22 cellular contexts compared by ENCODE assay signal in genomic region chr10:11344550-11344949, GRCh38.
A peak's percentile ranks its signal among the peaks of the same experiment; 100 is the strongest.
DNase-seq lines count a peak whose midpoint lies in the region; ATAC-seq and TF ChIP-seq lines count a peak whose summit lies in the region.
"Had no signal": no experiment of that assay in that cellular context is flagged by ENCODE, and none has a peak within 500 bp of the region (broad histone marks: within the 10 kb centered on the region; RNA-seq: fewer than 3 reads in every experiment).

No MANE protein-coding gene starts in this region.

- H2BK120ac ChIP-seq in neuronal stem cell (ENCODE audit: low read depth, low read length): no peak overlapping the region

- H3K27ac ChIP-seq in neuronal stem cell (replicated peaks; ENCODE audit: low read length): no peak overlapping the region
- H3K27ac ChIP-seq: C4-2B, heart right ventricle, psoas muscle, upper lobe of right lung had no signal

- peak overlapping the region; percentile 49 for H2AFZ ChIP-seq in neuronal stem cell (ENCODE audit: low read length)

- H3K4me3 ChIP-seq in neuronal stem cell (ENCODE audit: low read length in 2 of 2): no peak overlapping the region
- H3K4me3 ChIP-seq: heart right ventricle, psoas muscle, upper lobe of right lung had no signal

- no peaks in the 10 kb centered on the region for H3K79me1 ChIP-seq in neuronal stem cell (ENCODE audit: low read depth, low read length)

- ATAC-seq in activated CD4-positive, alpha-beta T cell treated with anti-CD3 and anti-CD28 coated beads for 36 hours: peak; percentile 70
- ATAC-seq in HG03095 (IDR thresholded peaks at IDR 0.05; ENCODE audit: unreplicated experiment) (peak; percentile 57), GM21528 (IDR thresholded peaks at IDR 0.05; ENCODE audit: low FRiP score, unreplicated experiment) (no peak), GM21367 (IDR thresholded peaks at IDR 0.05; ENCODE audit: unreplicated experiment) (no peak)
- ATAC-seq: effector memory CD8-positive, alpha-beta T cell; psoas muscle had no signal

- TF ChIP-seq CTCF in GM13976 (IDR thresholded peaks at IDR 0.05; ENCODE audit: borderline replicate concordance, control extremely low read depth, extremely low read depth, insufficient read depth, missing control alignments): no peak

- CTCF ChIA-PET in activated CD4-positive, alpha-beta T cell treated with anti-CD3 and anti-CD28 coated beads for 36 hours (lab: Charles Lee): no interaction called here

- no peak overlapping the region for H2AK5ac ChIP-seq in neuronal stem cell (ENCODE audit: low read depth, low read length)

- DNase-seq in activated CD4-positive, alpha-beta T cell treated with anti-CD3 and anti-CD28 coated beads for 36 hours: peak; percentile 65
- DNase-seq in activated CD4-positive, alpha-beta T cell treated with anti-CD3 and anti-CD28 coated beads for 4 hours: no peak
- no peak for DNase-seq in activated T-helper 1 cell treated with anti-CD3 and anti-CD28 coated beads, Interleukin-12 subunit alpha, Interleukin-12 subunit beta, Interleukin-2, Interleukin-4 antibody, amounts not matched to agents 30 ng/mL and 10 ng/mL and 1 ng/mL, durations not matched to agents 14 hours and 24 hours and 36 hours (ENCODE audit: low spot score)
- no peak for DNase-seq in neuronal stem cell (ENCODE audit: low spot score)
- DNase-seq in GM13976 (ENCODE audit: low spot score): no peak
- DNase-seq: 8988T; activated T-cell treated with anti-CD3 and anti-CD28 coated beads, Interleukin-2, amount 50 U/mL, for 24 hours; caudate nucleus; DND-41; effector memory CD8-positive, alpha-beta T cell; heart right ventricle; HFFc6; mammary epithelial cell; NCI-H1694 treated with DMSO at 0.1 percent for 48 hours; NK-92 treated with Interleukin-12 subunit alpha and Interleukin-12 subunit beta, amount 100 ng/mL, for 24 hours; psoas muscle; RPMI8226; upper lobe of right lung had no signal

- POLR2A ChIA-PET in activated CD4-positive, alpha-beta T cell treated with anti-CD3 and anti-CD28 coated beads for 36 hours (lab: Charles Lee): no interaction called here

- H4K8ac ChIP-seq in neuronal stem cell (ENCODE audit: low read depth, low read length): no peak overlapping the region

- no peak overlapping the region for H4K91ac ChIP-seq in neuronal stem cell (ENCODE audit: low read depth, low read length, poor library complexity)

- H3K27ac Mint-ChIP-seq in activated CD4-positive, alpha-beta T cell treated with anti-CD3 and anti-CD28 coated beads for 36 hours: peak overlapping the region; percentile 74
- no peak overlapping the region for H3K27ac Mint-ChIP-seq in activated T-helper 1 cell treated with anti-CD3 and anti-CD28 coated beads, Interleukin-12 subunit alpha, Interleukin-12 subunit beta, Interleukin-2, Interleukin-4 antibody, amounts not matched to agents 30 ng/mL and 10 ng/mL and 1 ng/mL, durations not matched to agents 14 hours and 24 hours and 36 hours
- H3K27ac Mint-ChIP-seq: activated T-cell treated with anti-CD3 and anti-CD28 coated beads, Interleukin-2, amount 50 U/mL, for 24 hours; effector memory CD8-positive, alpha-beta T cell; HFFc6 had no signal

- H3K14ac ChIP-seq in neuronal stem cell (ENCODE audit: low read length): no peak overlapping the region

- H3K4me1 Mint-ChIP-seq in activated CD4-positive, alpha-beta T cell treated with anti-CD3 and anti-CD28 coated beads for 36 hours: peaks cover 8% of the 10 kb centered on the region
- H3K4me1 Mint-ChIP-seq in activated T-helper 1 cell treated with anti-CD3 and anti-CD28 coated beads, Interleukin-12 subunit alpha, Interleukin-12 subunit beta, Interleukin-2, Interleukin-4 antibody, amounts not matched to agents 30 ng/mL and 10 ng/mL and 1 ng/mL, durations not matched to agents 14 hours and 24 hours and 36 hours (ENCODE audit: low read depth): no peaks in the 10 kb centered on the region

- no peak overlapping the region for H2BK5ac ChIP-seq in neuronal stem cell (ENCODE audit: low read length)

- H3K23ac ChIP-seq in neuronal stem cell (ENCODE audit: low read depth, low read length, poor library complexity): peak overlapping the region; percentile 48

- no peaks in the 10 kb centered on the region for H3K27me3 Mint-ChIP-seq in activated CD4-positive, alpha-beta T cell treated with anti-CD3 and anti-CD28 coated beads for 36 hours
- H3K27me3 Mint-ChIP-seq in activated T-helper 1 cell treated with anti-CD3 and anti-CD28 coated beads, Interleukin-12 subunit alpha, Interleukin-12 subunit beta, Interleukin-2, Interleukin-4 antibody, amounts not matched to agents 30 ng/mL and 10 ng/mL and 1 ng/mL, durations not matched to agents 14 hours and 24 hours and 36 hours (ENCODE audit: insufficient read depth): peaks cover 5% of the 10 kb centered on the region
- H3K27me3 Mint-ChIP-seq: activated T-cell treated with anti-CD3 and anti-CD28 coated beads, Interleukin-2, amount 50 U/mL, for 24 hours; effector memory CD8-positive, alpha-beta T cell had no signal

- H3K4me2 ChIP-seq in neuronal stem cell (ENCODE audit: insufficient read depth, low read length, poor library complexity, severe bottlenecking): no peak overlapping the region

- in situ Hi-C loops in GM13976 (cut with MboI; ENCODE audit: low sequenced_read_pairs, unreplicated experiment): no loop called here

- no peak overlapping the region for H2BK15ac ChIP-seq in neuronal stem cell (ENCODE audit: low read length)

- peaks cover 4% of the 10 kb centered on the region for H3K9me3 Mint-ChIP-seq in activated CD4-positive, alpha-beta T cell treated with anti-CD3 and anti-CD28 coated beads for 36 hours (ENCODE audit: low read depth)
- no peaks in the 10 kb centered on the region for H3K9me3 Mint-ChIP-seq in activated T-helper 1 cell treated with anti-CD3 and anti-CD28 coated beads, Interleukin-12 subunit alpha, Interleukin-12 subunit beta, Interleukin-2, Interleukin-4 antibody, amounts not matched to agents 30 ng/mL and 10 ng/mL and 1 ng/mL, durations not matched to agents 14 hours and 24 hours and 36 hours
- H3K9me3 Mint-ChIP-seq: effector memory CD8-positive, alpha-beta T cell had no signal

- H3K9me3 ChIP-seq in neuronal stem cell (replicated peaks in 1 of 2; ENCODE audit: control insufficient read depth in 2 of 2, insufficient read depth in 1 of 2, low read depth in 1 of 2, low read length in 2 of 2): no peaks in the 10 kb centered on the region
- H3K9me3 ChIP-seq: heart right ventricle, psoas muscle, upper lobe of right lung had no signal

- no peaks in the 10 kb centered on the region for H3K36me3 ChIP-seq in neuronal stem cell (replicated peaks in 1 of 2; ENCODE audit: control insufficient read depth in 2 of 2, insufficient read depth in 2 of 2, low read length in 2 of 2)
- H3K36me3 ChIP-seq: heart right ventricle, upper lobe of right lung had no signal

- peak overlapping the region; percentile 77 for H3K18ac ChIP-seq in neuronal stem cell (ENCODE audit: low read length)

- WGBS in neuronal stem cell (ENCODE audit: extremely low coverage in 2 of 2, insufficient read length in 2 of 2, insufficient replicate concordance in 1 of 2), 2 donors: no CpG with 5 or more reads among the region's 28 CpGs

- no peaks in the 10 kb centered on the region for H3K27me3 ChIP-seq in neuronal stem cell (ENCODE audit: control insufficient read depth in 3 of 3, insufficient read depth in 3 of 3, low read depth in 1 of 3, low read length in 3 of 3)
- H3K27me3 ChIP-seq: heart right ventricle, upper lobe of right lung had no signal

- H3K4me1 ChIP-seq in neuronal stem cell (ENCODE audit: control insufficient read depth in 2 of 2, insufficient read depth in 1 of 2, low read depth in 1 of 2, low read length in 2 of 2): peaks cover 2 to 3% of the 10 kb centered on the region in 2 donors
- H3K4me1 ChIP-seq: psoas muscle, upper lobe of right lung had no signal

- H3K9ac ChIP-seq in neuronal stem cell (ENCODE audit: low read depth, low read length, poor library complexity): no peak overlapping the region

- H3K4ac ChIP-seq in neuronal stem cell (ENCODE audit: low read length): no peak overlapping the region

- H2BK12ac ChIP-seq in neuronal stem cell (ENCODE audit: low read length): no peak overlapping the region

- H3K36me3 Mint-ChIP-seq in activated CD4-positive, alpha-beta T cell treated with anti-CD3 and anti-CD28 coated beads for 36 hours (ENCODE audit: low read depth): no peaks in the 10 kb centered on the region
- no peaks in the 10 kb centered on the region for H3K36me3 Mint-ChIP-seq in activated T-helper 1 cell treated with anti-CD3 and anti-CD28 coated beads, Interleukin-12 subunit alpha, Interleukin-12 subunit beta, Interleukin-2, Interleukin-4 antibody, amounts not matched to agents 30 ng/mL and 10 ng/mL and 1 ng/mL, durations not matched to agents 14 hours and 24 hours and 36 hours (ENCODE audit: low read depth)

- intact Hi-C loops in activated CD4-positive, alpha-beta T cell treated with anti-CD3 and anti-CD28 coated beads for 36 hours (cut with DNase I, micrococcal nuclease): no loop called here
- intact Hi-C loops in activated T-helper 1 cell treated with anti-CD3 and anti-CD28 coated beads, Interleukin-12 subunit alpha, Interleukin-12 subunit beta, Interleukin-2, Interleukin-4 antibody, amounts not matched to agents 30 ng/mL and 10 ng/mL and 1 ng/mL, durations not matched to agents 14 hours and 24 hours and 36 hours (cut with micrococcal nuclease): no loop called here

- H3K4me3 Mint-ChIP-seq in activated CD4-positive, alpha-beta T cell treated with anti-CD3 and anti-CD28 coated beads for 36 hours: peak overlapping the region; percentile 42
- peak overlapping the region; percentile 27 for H3K4me3 Mint-ChIP-seq in activated T-helper 1 cell treated with anti-CD3 and anti-CD28 coated beads, Interleukin-12 subunit alpha, Interleukin-12 subunit beta, Interleukin-2, Interleukin-4 antibody, amounts not matched to agents 30 ng/mL and 10 ng/mL and 1 ng/mL, durations not matched to agents 14 hours and 24 hours and 36 hours
- H3K4me3 Mint-ChIP-seq: activated T-cell treated with anti-CD3 and anti-CD28 coated beads, Interleukin-2, amount 50 U/mL, for 24 hours; effector memory CD8-positive, alpha-beta T cell; HFFc6 had no signal

Comparison
In these comparisons a context has a peak if more than half of its experiments do, and no peak if none do; other contexts are left out.
1. ATAC-seq: peak in activated CD4-positive, alpha-beta T cell treated with anti-CD3 and anti-CD28 coated beads for 36 hours (single experiment) and HG03095 (single experiment); none in GM21528 (single experiment) and GM21367 (single experiment).